Comparison of ENCODE assay signal across 37 cellular contexts in the genomic region with DNA sequence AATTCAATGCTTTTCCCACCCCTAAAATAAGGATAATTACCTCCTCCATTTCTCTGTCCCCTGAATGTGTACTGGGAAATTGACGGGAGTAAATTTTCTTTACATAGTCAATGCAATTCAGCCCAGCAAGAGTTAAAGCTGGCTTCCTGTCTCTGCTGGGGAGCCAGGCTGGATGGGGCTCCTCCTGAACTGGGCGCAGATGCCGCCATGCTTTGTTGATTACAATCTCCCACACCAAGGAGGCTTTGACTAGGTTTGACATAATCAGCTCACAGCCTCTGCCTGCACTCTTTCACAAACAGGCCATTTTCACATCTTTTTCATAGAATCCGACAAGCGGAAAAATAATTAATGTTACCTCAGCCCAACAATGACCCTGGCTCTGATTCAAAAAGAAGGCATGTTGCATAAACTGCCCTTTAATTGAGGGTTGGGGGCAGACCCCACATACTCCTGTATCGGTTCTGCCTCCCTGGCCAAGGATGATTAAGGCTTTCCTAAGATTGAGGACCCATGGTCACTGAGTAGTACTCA. TPM values are rescaled to one million over a fixed set of nuclear protein-coding genes. Genes with fewer than 3 reads are reported as not detected.
"Had no signal": no experiment of that assay in that cellular context is flagged by ENCODE, and none has a peak within 500 bp of the region (broad histone marks: within the 10 kb centered on the region; RNA-seq: fewer than 3 reads in every experiment).

No MANE protein-coding gene starts in this region.

- H3K4me2 ChIP-seq: smooth muscle cell had no signal

- ATAC-seq: esophagus mucosa; gastrocnemius medialis; left lung; naive thymus-derived CD4-positive, alpha-beta T cell; pancreas; sciatic nerve; stimulated activated naive CD8-positive, alpha-beta T cell treated with anti-CD3 and anti-CD28 coated beads, Interleukin-15, amount 100 ng/mL, for 72 hours had no signal

- H3K9me3 Mint-ChIP-seq: dendritic cell treated with granulocyte-macrophage colony-stimulating factor and Interleukin-4, amounts not matched to agents 40 ng/mL and 50 ng/mL, for 4 days; endodermal cell; nephron had no signal

- H3K4me3 Mint-ChIP-seq: dendritic cell treated with granulocyte-macrophage colony-stimulating factor and Interleukin-4, amounts not matched to agents 40 ng/mL and 50 ng/mL, for 4 days; endodermal cell; naive thymus-derived CD4-positive, alpha-beta T cell; nephron; stimulated activated naive CD8-positive, alpha-beta T cell treated with anti-CD3 and anti-CD28 coated beads, Interleukin-15, amount 100 ng/mL, for 72 hours had no signal

- H3K27me3 Mint-ChIP-seq: stimulated activated naive CD8-positive, alpha-beta T cell treated with anti-CD3 and anti-CD28 coated beads, Interleukin-15, amount 100 ng/mL, for 72 hours had no signal

- H3K4me3 ChIP-seq: colonic mucosa, gastrocnemius medialis, left lung, pancreas, right atrium auricular region, smooth muscle cell, testis, tibial artery, upper lobe of left lung had no signal

- H3K4me1 ChIP-seq: colonic mucosa, gastrocnemius medialis, left lung, pancreas, right atrium auricular region, testis, tibial artery, upper lobe of left lung had no signal

- H3K27me3 ChIP-seq: colonic mucosa, gastrocnemius medialis, right atrium auricular region, testis, tibial artery, upper lobe of left lung had no signal

- H3K36me3 ChIP-seq: colonic mucosa, gastrocnemius medialis, left lung, neutrophil, pancreas, right atrium auricular region, tibial artery, upper lobe of left lung had no signal

- H3K27ac Mint-ChIP-seq: dendritic cell treated with granulocyte-macrophage colony-stimulating factor and Interleukin-4, amounts not matched to agents 40 ng/mL and 50 ng/mL, for 4 days; endodermal cell; naive thymus-derived CD4-positive, alpha-beta T cell; nephron; stimulated activated naive CD8-positive, alpha-beta T cell treated with anti-CD3 and anti-CD28 coated beads, Interleukin-15, amount 100 ng/mL, for 72 hours had no signal

- H3K4me1 Mint-ChIP-seq: endodermal cell; naive thymus-derived CD4-positive, alpha-beta T cell; nephron; stimulated activated naive CD8-positive, alpha-beta T cell treated with anti-CD3 and anti-CD28 coated beads, Interleukin-15, amount 100 ng/mL, for 72 hours had no signal

- H3K9me3 ChIP-seq: colonic mucosa, gastrocnemius medialis, left lung, neutrophil, pancreas, right atrium auricular region, testis, tibial artery, upper lobe of left lung had no signal

- DNase-seq: colonic mucosa; effector CD8-positive, alpha-beta T cell; endodermal cell; foreskin fibroblast; gastrocnemius medialis; head of caudate nucleus; kidney; left lung; mesenchymal stem cell; midbrain; naive thymus-derived CD4-positive, alpha-beta T cell; pancreas; stimulated activated CD4-positive, alpha-beta T cell treated with anti-CD3 and anti-CD28 coated beads, Interleukin-12 subunit alpha, Interleukin-12 subunit beta, amount 100 ng/mL, for 4 hours; stimulated activated CD4-positive, alpha-beta T cell treated with anti-CD3 and anti-CD28 coated beads, Interleukin-1b, Interleukin-23, amount 100 ng/mL, for 48 hours; stimulated activated CD4-positive, alpha-beta T cell treated with anti-CD3 and anti-CD28 coated beads, Interleukin-4, amount 100 ng/mL, for 1 hour; stimulated activated CD8-positive, alpha-beta memory T cell treated with anti-CD3 and anti-CD28 coated beads, Interleukin-4, amount 100 ng/mL, for 48 hours; stimulated activated naive CD4-positive, alpha-beta T cell; stimulated activated naive CD8-positive, alpha-beta T cell treated with anti-CD3 and anti-CD28 coated beads, Interleukin-15, amount 100 ng/mL, for 72 hours; testis; tibial artery; upper lobe of left lung had no signal

- H3K27ac ChIP-seq: colonic mucosa, epithelial cell of prostate, gastrocnemius medialis, left lung, neutrophil, pancreas, right atrium auricular region, testis, tibial artery, upper lobe of left lung had no signal

RNA-seq across cellular contexts. Expression of a gene that starts 54.3 kb away (rescaled TPM):
- total RNA-seq: chondrocyte; colonic mucosa; esophagus mucosa; gastrocnemius medialis; glomerular endothelial cell; kidney; left lung; lung microvascular endothelial cell; mucosa of gallbladder; naive thymus-derived CD4-positive, alpha-beta T cell; omental fat pad; pancreas; posterior vena cava; pulmonary artery endothelial cell; right atrium auricular region; sciatic nerve; smooth muscle cell; subcutaneous adipose tissue had no signal
- polyA plus RNA-seq: naive thymus-derived CD4-positive, alpha-beta T cell; pancreas; smooth muscle cell had no signal
